15 cellular contexts compared by ENCODE assay signal in the genomic region with DNA sequence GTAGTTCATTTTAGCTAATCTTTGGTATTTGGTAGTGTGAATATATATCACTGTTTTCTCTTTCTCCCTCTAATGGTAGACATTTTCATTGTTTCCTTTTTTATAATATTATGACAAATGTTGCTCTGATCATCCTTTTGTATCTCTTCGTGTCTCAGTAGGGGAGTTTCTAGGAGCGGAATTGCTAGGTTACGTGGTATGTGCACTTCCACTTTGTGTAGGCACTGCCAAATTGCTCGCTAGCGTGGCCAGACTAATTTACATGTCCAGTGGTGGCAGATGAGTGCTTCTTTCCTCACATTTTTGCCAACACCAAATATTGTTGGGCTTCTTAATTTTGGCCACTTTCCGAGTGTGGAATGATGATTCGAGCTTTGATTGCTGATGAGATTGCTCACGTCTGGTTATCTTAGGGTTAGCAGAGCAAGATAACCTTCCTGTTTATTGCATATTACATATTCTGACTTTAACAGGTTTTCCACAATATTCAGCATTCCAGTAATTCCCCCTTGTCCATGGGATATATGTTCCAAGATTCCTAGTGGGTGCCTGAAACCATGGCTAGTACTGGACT. TPM values are rescaled to one million over a fixed set of nuclear protein-coding genes. Genes with fewer than 3 reads are reported as not detected.
DNase-seq lines count a peak whose midpoint lies in the region; ATAC-seq and TF ChIP-seq lines count a peak whose summit lies in the region.
"Had no signal": no experiment of that assay in that cellular context is flagged by ENCODE, and none has a peak within 500 bp of the region (broad histone marks: within the 10 kb centered on the region; RNA-seq: fewer than 3 reads in every experiment).

No MANE protein-coding gene starts in this region.

- no peak for TF ChIP-seq POLR2A in adrenal gland (IDR thresholded peaks at IDR 0.05)

- H3K27me3 Mint-ChIP-seq in naive thymus-derived CD8-positive, alpha-beta T cell, result peaks cover 7 to 33% (median 19%) of the 10 kb centered on the region in 5 donors

- WGBS in SK-N-SH (ENCODE audit: low lambda C conversion rate), result 66% methylated on average over 8 of the region's 8 CpGs
- WGBS in adrenal gland, 4 donors, result 62 to 65% (median 64%) methylated on average over 8 of the region's 8 CpGs

- no peak overlapping the region for H3K9ac ChIP-seq in SK-N-SH
- H3K9ac ChIP-seq: BLaER1 treated with 17β-estradiol and CSF1 and Interleukin-3, amounts not matched to agents 10 nM and 100 nM had no signal

- H3F3A ChIP-seq in SK-N-SH (replicated peaks; ENCODE audit: insufficient read depth), result no peaks in the 10 kb centered on the region

- no peak overlapping the region for H2AFZ ChIP-seq in SK-N-SH (ENCODE audit: low read depth)

- POLR2A ChIA-PET in SK-N-SH (lab: Yijun Ruan, JAX), result no interaction called here
- POLR2A ChIA-PET in naive thymus-derived CD8-positive, alpha-beta T cell (lab: Charles Lee), result no interaction called here

- H3K27ac ChIP-seq in SK-N-SH (ENCODE audit: low read depth in 2 of 2, low read length in 1 of 2) (no peak overlapping the region), adrenal gland (no peak overlapping the region)
- H3K27ac ChIP-seq: BLaER1 treated with 17β-estradiol and CSF1 and Interleukin-3, amounts not matched to agents 10 nM and 100 nM had no signal

- no peaks in the 10 kb centered on the region for H4K20me1 ChIP-seq in SK-N-SH (ENCODE audit: insufficient read depth)
- H4K20me1 ChIP-seq: BLaER1 treated with 17β-estradiol and CSF1 and Interleukin-3, amounts not matched to agents 10 nM and 100 nM had no signal

- no peak for TF ChIP-seq EP300 in SK-N-SH (IDR thresholded peaks at IDR 0.05; ENCODE audit: borderline replicate concordance in 1 of 2, low read depth in 1 of 2, low read length in 1 of 2)

- no peaks in the 10 kb centered on the region for H3K9me2 ChIP-seq in SK-N-SH

- no peak overlapping the region for H3K4me3 ChIP-seq in SK-N-SH (ENCODE audit: low read depth in 2 of 2, low read length in 1 of 2)
- H3K4me3 ChIP-seq in adrenal gland, result no peak overlapping the region
- H3K4me3 ChIP-seq: BLaER1 treated with 17β-estradiol and CSF1 and Interleukin-3, amounts not matched to agents 10 nM and 100 nM had no signal

- TF ChIP-seq CTCF in SK-N-SH (IDR thresholded peaks at IDR 0.05) (no peak), adrenal gland (IDR thresholded peaks at IDR 0.05) (no peak)

- H3K4me1 ChIP-seq in SK-N-SH (ENCODE audit: control insufficient read depth in 1 of 2, insufficient read depth in 2 of 2, low read depth in 1 of 2, low read length in 1 of 2) (peaks cover 0 to 22% of the 10 kb centered on the region in 2 experiments; a peak in 2 of 4 replicates), adrenal gland (replicated peaks in 1 of 2) (peaks cover 7 to 9% of the 10 kb centered on the region in 2 donors)
- H3K4me1 ChIP-seq: BLaER1 treated with 17β-estradiol and CSF1 and Interleukin-3, amounts not matched to agents 10 nM and 100 nM had no signal

- no peaks in the 10 kb centered on the region for H3K4me1 Mint-ChIP-seq in naive thymus-derived CD8-positive, alpha-beta T cell

- no peak overlapping the region for H3K27ac Mint-ChIP-seq in naive thymus-derived CD8-positive, alpha-beta T cell
- H3K27ac Mint-ChIP-seq: B cell; CD8-positive, alpha-beta memory T cell; H9 had no signal

- no peak overlapping the region for H3K4me3 Mint-ChIP-seq in naive thymus-derived CD8-positive, alpha-beta T cell
- H3K4me3 Mint-ChIP-seq: B cell; CD8-positive, alpha-beta memory T cell; H9 had no signal

- intact Hi-C loops in adrenal gland (cut with DNase I), result no loop called here

- DNase-seq in SK-N-SH, result no peak
- peak; percentile 4 for DNase-seq in M059J (ENCODE audit: low read depth)
- DNase-seq in amniotic epithelial cell (ENCODE audit: low read depth), result peak; percentile 3
- DNase-seq in NCI-H526 treated with DMSO at 0.1 percent for 48 hours (lab: John Stamatoyannopoulos, UW), result no peak
- DNase-seq in naive thymus-derived CD8-positive, alpha-beta T cell, result no peak
- no peak for DNase-seq in adrenal gland
- DNase-seq: CD8-positive, alpha-beta memory T cell; COR-L47; DMS 273 treated with DMSO at 0.1 percent for 48 hours; DMS79; GDM1; H9 had no signal

- no peaks in the 10 kb centered on the region for H3K79me2 ChIP-seq in SK-N-SH (ENCODE audit: insufficient read depth)

- peaks cover 7% of the 10 kb centered on the region; the same call in 1 of the 2 replicates for H3K9me3 ChIP-seq in SK-N-SH
- no peaks in the 10 kb centered on the region for H3K9me3 ChIP-seq in adrenal gland (replicated peaks in 1 of 3)

- no peak for TF ChIP-seq RAD21 in SK-N-SH (IDR thresholded peaks at IDR 0.05; ENCODE audit: low read length)

- H3K36me3 ChIP-seq in SK-N-SH (replicated peaks in 1 of 2; ENCODE audit: control insufficient read depth in 1 of 2, insufficient read depth in 2 of 2, low read length in 1 of 2) (no peaks in the 10 kb centered on the region), adrenal gland (replicated peaks in 1 of 2) (no peaks in the 10 kb centered on the region)
- H3K36me3 ChIP-seq: BLaER1 treated with 17β-estradiol and CSF1 and Interleukin-3, amounts not matched to agents 10 nM and 100 nM had no signal

- H3K27me3 ChIP-seq in SK-N-SH (ENCODE audit: insufficient read depth), result no peaks in the 10 kb centered on the region
- no peaks in the 10 kb centered on the region for H3K27me3 ChIP-seq in adrenal gland
- H3K27me3 ChIP-seq: BLaER1 treated with 17β-estradiol and CSF1 and Interleukin-3, amounts not matched to agents 10 nM and 100 nM had no signal

- H3K9me3 Mint-ChIP-seq in naive thymus-derived CD8-positive, alpha-beta T cell, result peaks cover 0 to 17% (median 0%) of the 10 kb centered on the region in 9 donors
- H3K9me3 Mint-ChIP-seq: CD8-positive, alpha-beta memory T cell had no signal

- H3K4me2 ChIP-seq in SK-N-SH, result no peak overlapping the region
- H3K4me2 ChIP-seq: BLaER1 treated with 17β-estradiol and CSF1 and Interleukin-3, amounts not matched to agents 10 nM and 100 nM had no signal

- CTCF ChIA-PET in SK-N-SH (lab: Yijun Ruan, JAX), result interaction anchor here (1.0 kb wide), 1 partner anchor 371 kb away, joined by 3 read pairs; no protein-coding TSS in a partner anchor

- no peak for ATAC-seq in SK-N-SH treated with all-trans-retinoic acid at 6 μM for 48 hours
- ATAC-seq in naive thymus-derived CD8-positive, alpha-beta T cell, result no peak

- peaks cover 0 to 5% (median 0%) of the 10 kb centered on the region in 3 donors for H3K36me3 Mint-ChIP-seq in naive thymus-derived CD8-positive, alpha-beta T cell
- H3K36me3 Mint-ChIP-seq: CD8-positive, alpha-beta memory T cell had no signal

TF ChIP-seq in SK-N-SH treated with all-trans-retinoic acid at 6 μM for 48 hours, 23 proteins besides CTCF, POLR2A, EP300 and RAD21 (continues in another document):
- TF ChIP-seq PATZ1 (CRISPR knock-in tag; IDR thresholded peaks at IDR 0.05; ENCODE audit: borderline replicate concordance) (no peak), OSR1 (CRISPR knock-in tag; IDR thresholded peaks at IDR 0.05) (no peak), CSDC2 (CRISPR knock-in tag; IDR thresholded peaks at IDR 0.05) (no peak)

TF ChIP-seq in SK-N-SH, 30 proteins besides CTCF, POLR2A, EP300 and RAD21 (continues in another document):
- TF ChIP-seq RFX5 (IDR thresholded peaks at IDR 0.05; ENCODE audit: low read length) (no peak), MXI1 (IDR thresholded peaks at IDR 0.05; ENCODE audit: low read depth, low read length) (no peak), ELF1 (IDR thresholded peaks at IDR 0.05) (no peak), GATA2 (CRISPR knock-in tag; IDR thresholded peaks at IDR 0.05) (no peak), NRF1 (IDR thresholded peaks at IDR 0.05; ENCODE audit: low read depth, low read length) (no peak), FOXM1 (IDR thresholded peaks at IDR 0.05; ENCODE audit: low read depth) (no peak), NFIC (IDR thresholded peaks at IDR 0.05; ENCODE audit: borderline replicate concordance) (no peak)
- TF ChIP-seq, protein P1, sequence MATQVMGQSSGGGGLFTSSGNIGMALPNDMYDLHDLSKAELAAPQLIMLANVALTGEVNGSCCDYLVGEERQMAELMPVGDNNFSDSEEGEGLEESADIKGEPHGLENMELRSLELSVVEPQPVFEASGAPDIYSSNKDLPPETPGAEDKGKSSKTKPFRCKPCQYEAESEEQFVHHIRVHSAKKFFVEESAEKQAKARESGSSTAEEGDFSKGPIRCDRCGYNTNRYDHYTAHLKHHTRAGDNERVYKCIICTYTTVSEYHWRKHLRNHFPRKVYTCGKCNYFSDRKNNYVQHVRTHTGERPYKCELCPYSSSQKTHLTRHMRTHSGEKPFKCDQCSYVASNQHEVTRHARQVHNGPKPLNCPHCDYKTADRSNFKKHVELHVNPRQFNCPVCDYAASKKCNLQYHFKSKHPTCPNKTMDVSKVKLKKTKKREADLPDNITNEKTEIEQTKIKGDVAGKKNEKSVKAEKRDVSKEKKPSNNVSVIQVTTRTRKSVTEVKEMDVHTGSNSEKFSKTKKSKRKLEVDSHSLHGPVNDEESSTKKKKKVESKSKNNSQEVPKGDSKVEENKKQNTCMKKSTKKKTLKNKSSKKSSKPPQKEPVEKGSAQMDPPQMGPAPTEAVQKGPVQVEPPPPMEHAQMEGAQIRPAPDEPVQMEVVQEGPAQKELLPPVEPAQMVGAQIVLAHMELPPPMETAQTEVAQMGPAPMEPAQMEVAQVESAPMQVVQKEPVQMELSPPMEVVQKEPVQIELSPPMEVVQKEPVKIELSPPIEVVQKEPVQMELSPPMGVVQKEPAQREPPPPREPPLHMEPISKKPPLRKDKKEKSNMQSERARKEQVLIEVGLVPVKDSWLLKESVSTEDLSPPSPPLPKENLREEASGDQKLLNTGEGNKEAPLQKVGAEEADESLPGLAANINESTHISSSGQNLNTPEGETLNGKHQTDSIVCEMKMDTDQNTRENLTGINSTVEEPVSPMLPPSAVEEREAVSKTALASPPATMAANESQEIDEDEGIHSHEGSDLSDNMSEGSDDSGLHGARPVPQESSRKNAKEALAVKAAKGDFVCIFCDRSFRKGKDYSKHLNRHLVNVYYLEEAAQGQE (IDR thresholded peaks at IDR 0.05; ENCODE audit: low read depth, low read length), result no peak

RNA-seq across cellular contexts. Expression of gene GREB1, which starts 30.4 kb away (rescaled TPM):
- 2.7 and 2.9 TPM in 2 replicates for polyA plus RNA-seq in SK-N-SH (2012; rRNA removed)
- polyA plus RNA-seq in SK-N-SH (2012; cell fraction: cytosol; rRNA removed), result 2.2 and 3.6 TPM in 2 replicates
- polyA plus RNA-seq in SK-N-SH (2012; cell fraction: nucleus; rRNA removed), result 5.0 and 7.1 TPM in 2 replicates
- 0.12 and 0.39 TPM in 2 replicates for total RNA-seq in M059J (2014; rRNA removed; shearing (Covaris generic))
- total RNA-seq in naive thymus-derived CD8-positive, alpha-beta T cell, result 1 to 10 TPM; 1.1 TPM
- polyA plus RNA-seq in naive thymus-derived CD8-positive, alpha-beta T cell, result under 1 TPM; 0.05 to 0.41 (median 0.13) TPM
- total RNA-seq in adrenal gland, result 1 to 10 TPM; 2.6 to 7.8 (median 3.7) TPM
- polyA plus RNA-seq in adrenal gland, result 1 to 10 TPM; 2.2 to 7.5 (median 2.3) TPM

RNA-seq across cellular contexts. Expression of gene E2F6, which starts 37.5 kb away (rescaled TPM):
- polyA plus RNA-seq in SK-N-SH (2012; rRNA removed) (15.3 and 19.7 TPM in 2 replicates), adrenal gland (10 to 100 TPM in 2 of 3 donors, 1 to 10 TPM in 1; 8.0 to 16.6 (median 11.4) TPM)
- 18.9 and 19.2 TPM in 2 replicates for polyA plus RNA-seq in SK-N-SH (2012; cell fraction: cytosol; rRNA removed)
- 28.1 and 36.0 TPM in 2 replicates for polyA plus RNA-seq in SK-N-SH (2012; cell fraction: nucleus; rRNA removed)
- total RNA-seq in M059J (2014; rRNA removed; shearing (Covaris generic)), result 12.2 and 16.6 TPM in 2 replicates
- total RNA-seq in naive thymus-derived CD8-positive, alpha-beta T cell, result 10 to 100 TPM; 13.4 to 14.3 TPM
- 1 to 10 TPM; 2.3 to 4.6 (median 3.2) TPM for polyA plus RNA-seq in naive thymus-derived CD8-positive, alpha-beta T cell
- total RNA-seq in adrenal gland, result 10 to 100 TPM in 6 of 8 donors, 1 to 10 TPM in 2; 9.2 to 16.1 (median 12.5) TPM

Comparison
In these comparisons a context has a peak if more than half of its experiments do, and no peak if none do; other contexts are left out.
1. DNase-seq: peak in M059J (single experiment) and amniotic epithelial cell (single experiment); none in SK-N-SH (single experiment), NCI-H526 treated with DMSO at 0.1 percent for 48 hours (single experiment), naive thymus-derived CD8-positive, alpha-beta T cell (0 of 10) and adrenal gland (0 of 7).